23 cellular contexts compared by ENCODE assay signal in the genomic region with DNA sequence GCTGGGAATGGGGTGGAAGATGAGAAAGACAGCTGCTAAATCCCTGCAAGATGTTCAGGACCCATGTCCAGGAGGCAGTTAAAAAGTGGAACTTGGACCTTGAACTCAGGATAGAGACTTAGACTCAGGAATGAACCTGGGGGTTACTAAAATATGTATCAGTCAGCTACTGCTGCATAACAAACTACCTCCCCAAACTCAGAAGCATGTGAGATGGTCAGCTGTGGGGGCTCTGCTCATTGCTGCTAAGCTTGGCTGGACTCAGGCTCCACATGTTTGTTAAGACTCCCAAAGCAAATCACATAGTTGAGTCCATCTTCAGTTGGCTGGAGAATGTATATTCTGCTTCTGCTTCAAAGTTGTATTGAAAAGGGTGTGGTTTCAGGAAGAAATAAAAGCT.
"Had no signal": no experiment of that assay in that cellular context is flagged by ENCODE, and none has a peak within 500 bp of the region (broad histone marks: within the 10 kb centered on the region; RNA-seq: fewer than 3 reads in every experiment).

No MANE protein-coding gene starts in this region.

- H3K9me3 ChIP-seq: SJSA1 had no signal

- H3K36me3 ChIP-seq: SJSA1 had no signal

- ATAC-seq: T-cell had no signal

- H3K4me3 ChIP-seq: PC-9, SJSA1, SK-N-MC had no signal

- DNase-seq: KBM-7, MV-4-11, NCI-H1048, NCI-H1105, NCI-H1417 treated with DMSO at 0.1 percent for 48 hours, NCI-H146, NCI-H1694 treated with DMSO at 0.1 percent for 48 hours, NCI-H1930, NCI-H2081, NCI-H2107, NCI-H2227 treated with DMSO at 0.1 percent for 48 hours, NCI-H524, NCI-H526 treated with DMSO at 0.1 percent for 48 hours, NCI-H748 treated with DMSO at 0.1 percent for 48 hours, PC-9, Right ventricle myocardium superior, RPMI8226, SIG-M5, SW 1271, T-cell had no signal

- H2AFZ ChIP-seq: PC-9 had no signal

- H3K27ac ChIP-seq: HL-60, PC-9, SK-N-MC had no signal

- H3K27me3 ChIP-seq: SJSA1 had no signal

- H3K4me2 ChIP-seq: PC-9 had no signal
